19 cellular contexts compared by ENCODE assay signal in the genomic region with DNA sequence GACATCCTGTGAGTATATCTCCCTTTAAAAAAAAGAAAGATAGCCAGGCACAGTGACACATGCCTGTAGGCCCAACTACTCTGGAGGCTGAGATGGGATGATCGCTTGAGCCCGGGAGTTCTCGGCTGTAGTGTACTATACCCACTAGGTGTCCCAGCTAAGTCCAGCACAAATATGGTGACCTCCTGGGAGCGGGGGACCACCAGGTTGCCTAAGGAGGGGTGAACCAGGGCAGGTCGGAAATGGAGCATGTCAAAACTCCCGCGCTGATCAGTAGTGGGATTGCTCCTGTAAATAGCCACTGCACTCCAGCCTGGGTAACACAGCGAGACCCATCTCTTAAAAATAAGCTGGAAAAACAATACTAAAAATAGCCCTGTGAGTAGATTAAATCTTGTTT. TPM values are rescaled to one million over a fixed set of nuclear protein-coding genes. Genes with fewer than 3 reads are reported as not detected.
A peak's percentile ranks its signal among the peaks of the same experiment; 100 is the strongest.
DNase-seq lines count a peak whose midpoint lies in the region; ATAC-seq and TF ChIP-seq lines count a peak whose summit lies in the region.
"Had no signal": no experiment of that assay in that cellular context is flagged by ENCODE, and none has a peak within 500 bp of the region (broad histone marks: within the 10 kb centered on the region; RNA-seq: fewer than 3 reads in every experiment).

No MANE protein-coding gene starts in this region.

- H3K27ac Mint-ChIP-seq in nephron: peak overlapping the region in 2 of 3 experiments; percentile 15 to 38
- peak overlapping the region; percentile 78 for H3K27ac Mint-ChIP-seq in stimulated activated naive B cell treated with anti-CD40 and anti-IgM and Interleukin-4, amounts not matched to agents 10 μg/mL and 1 μg/mL and 100 μg/mL, for 72 hours
- H3K27ac Mint-ChIP-seq: activated CD8-positive, alpha-beta T cell treated with anti-CD3 and anti-CD28 coated beads for 36 hours; activated naive CD4-positive, alpha-beta T cell treated with anti-CD3 and anti-CD28 coated beads for 36 hours had no signal

- H3K4me3 Mint-ChIP-seq in nephron: no peak overlapping the region
- H3K4me3 Mint-ChIP-seq in stimulated activated naive B cell treated with anti-CD40 and anti-IgM and Interleukin-4, amounts not matched to agents 10 μg/mL and 1 μg/mL and 100 μg/mL, for 72 hours: no peak overlapping the region
- H3K4me3 Mint-ChIP-seq: activated CD8-positive, alpha-beta T cell treated with anti-CD3 and anti-CD28 coated beads for 36 hours; activated naive CD4-positive, alpha-beta T cell treated with anti-CD3 and anti-CD28 coated beads for 36 hours; naive thymus-derived CD8-positive, alpha-beta T cell had no signal

- ATAC-seq in gastroesophageal sphincter (no peak), HG03571 (IDR thresholded peaks at IDR 0.05; ENCODE audit: unreplicated experiment) (no peak)
- ATAC-seq in stimulated activated naive B cell treated with anti-CD40 and anti-IgM and Interleukin-4, amounts not matched to agents 10 μg/mL and 1 μg/mL and 100 μg/mL, for 72 hours (replicated peaks): no peak

- 40 to 68% methylated on average over 1 to 4 of the region's 8 CpGs for WGBS in gastroesophageal sphincter (ENCODE audit: low coverage in 1 of 2), 2 donors

- no peak for TF ChIP-seq EP300 in gastroesophageal sphincter (IDR thresholded peaks at IDR 0.05)

- H3K27me3 ChIP-seq in cardiac muscle cell (no peaks in the 10 kb centered on the region), gastroesophageal sphincter (no peaks in the 10 kb centered on the region)
- H3K27me3 ChIP-seq: ascending aorta, vagina had no signal

- H3K36me3 ChIP-seq in cardiac muscle cell: peaks cover 68% of the 10 kb centered on the region
- H3K36me3 ChIP-seq in gastroesophageal sphincter: peaks cover 0 to 94% of the 10 kb centered on the region in 2 donors

- H3K4me3 ChIP-seq in cardiac muscle cell (no peak overlapping the region), gastroesophageal sphincter (no peak overlapping the region)
- H3K4me3 ChIP-seq: ascending aorta, HAP-1, lung, vagina had no signal

- DNase-seq in cardiac muscle cell (ENCODE audit: low read depth in 1 of 2, low spot score in 1 of 2) (no peak), cardiac septum (ENCODE audit: low spot score) (no peak), COR-L47 (lab: John Stamatoyannopoulos, UW) (no peak)
- no peak for DNase-seq in stimulated activated naive B cell treated with anti-CD40 and anti-IgM and Interleukin-4, amounts not matched to agents 10 μg/mL and 1 μg/mL and 100 μg/mL, for 72 hours
- no peak for DNase-seq in activated CD8-positive, alpha-beta memory T cell treated with anti-CD3 and anti-CD28 coated beads, Interleukin-2, amount 50 U/mL, for 48 hours
- DNase-seq: NCI-H1105, NCI-H2081 treated with DMSO at 0.1 percent for 48 hours had no signal

- no peaks in the 10 kb centered on the region for H3K27me3 Mint-ChIP-seq in nephron (ENCODE audit: low read depth)
- no peaks in the 10 kb centered on the region for H3K27me3 Mint-ChIP-seq in stimulated activated naive B cell treated with anti-CD40 and anti-IgM and Interleukin-4, amounts not matched to agents 10 μg/mL and 1 μg/mL and 100 μg/mL, for 72 hours
- H3K27me3 Mint-ChIP-seq: activated CD8-positive, alpha-beta T cell treated with anti-CD3 and anti-CD28 coated beads for 36 hours; naive thymus-derived CD8-positive, alpha-beta T cell had no signal

- H3K27ac ChIP-seq in cardiac muscle cell: peak overlapping the region; percentile 86
- peak overlapping the region in 3 of 4 donors; percentile 36 to 62 (median 60) for H3K27ac ChIP-seq in gastroesophageal sphincter
- H3K27ac ChIP-seq: ascending aorta, C4-2B, vagina had no signal

- peaks cover 14% of the 10 kb centered on the region for H3K4me1 Mint-ChIP-seq in nephron
- H3K4me1 Mint-ChIP-seq in stimulated activated naive B cell treated with anti-CD40 and anti-IgM and Interleukin-4, amounts not matched to agents 10 μg/mL and 1 μg/mL and 100 μg/mL, for 72 hours: peaks cover 6% of the 10 kb centered on the region in 2 donors

- TF ChIP-seq CTCF in cardiac muscle cell (IDR thresholded peaks at IDR 0.05; ENCODE audit: low read depth, low read length): no peak
- no peak for TF ChIP-seq CTCF in gastroesophageal sphincter (IDR thresholded peaks at IDR 0.05)
- TF ChIP-seq CTCF in nephron (IDR thresholded peaks at IDR 0.05; ENCODE audit: unreplicated experiment in 3 of 3): no peak

- H3K4me1 ChIP-seq in cardiac muscle cell (ENCODE audit: low read depth): peaks cover 15% of the 10 kb centered on the region
- peaks cover 0 to 33% (median 7%) of the 10 kb centered on the region in 3 donors for H3K4me1 ChIP-seq in gastroesophageal sphincter
- H3K4me1 ChIP-seq: ascending aorta, HAP-1 had no signal

- peaks cover 59% of the 10 kb centered on the region for H3K36me3 Mint-ChIP-seq in nephron (ENCODE audit: low read depth)
- H3K36me3 Mint-ChIP-seq in stimulated activated naive B cell treated with anti-CD40 and anti-IgM and Interleukin-4, amounts not matched to agents 10 μg/mL and 1 μg/mL and 100 μg/mL, for 72 hours: peaks cover 49 to 64% of the 10 kb centered on the region in 2 donors

- no peak for TF ChIP-seq POLR2A in gastroesophageal sphincter (IDR thresholded peaks at IDR 0.05)

- intact Hi-C loops in cardiac septum (cut with DNase I): no loop called here

- H3K9me3 Mint-ChIP-seq in nephron: no peaks in the 10 kb centered on the region
- H3K9me3 Mint-ChIP-seq in stimulated activated naive B cell treated with anti-CD40 and anti-IgM and Interleukin-4, amounts not matched to agents 10 μg/mL and 1 μg/mL and 100 μg/mL, for 72 hours: no peaks in the 10 kb centered on the region
- H3K9me3 Mint-ChIP-seq: activated CD8-positive, alpha-beta T cell treated with anti-CD3 and anti-CD28 coated beads for 36 hours; activated naive CD4-positive, alpha-beta T cell treated with anti-CD3 and anti-CD28 coated beads for 36 hours; naive thymus-derived CD8-positive, alpha-beta T cell had no signal

- no peaks in the 10 kb centered on the region for H3K9me3 ChIP-seq in cardiac muscle cell (ENCODE audit: low read depth)
- no peaks in the 10 kb centered on the region for H3K9me3 ChIP-seq in gastroesophageal sphincter
- H3K9me3 ChIP-seq: ascending aorta, HAP-1, SK-N-SH, vagina had no signal

RNA-seq across cellular contexts. Expression of gene GINS2, which starts 29.4 kb away (rescaled TPM):
- 8.9 and 17.9 TPM in 2 replicates for total RNA-seq in cardiac muscle cell
- polyA plus RNA-seq in cardiac muscle cell: 15.8 and 26.5 TPM in 2 replicates
- total RNA-seq in cardiac septum: 0.38 TPM
- 1 to 10 TPM in 1 of 4 donors, under 1 TPM in 3; 0.15 to 1.4 (median 0.66) TPM for total RNA-seq in gastroesophageal sphincter
- total RNA-seq: ascending aorta had no signal

RNA-seq across cellular contexts. Expression of gene GSE1, which starts 46.2 kb away (rescaled TPM):
- total RNA-seq in cardiac muscle cell: 89.4 and 174 TPM in 2 replicates
- polyA plus RNA-seq in cardiac muscle cell: 48.8 and 64.9 TPM in 2 replicates
- 56.4 TPM for total RNA-seq in cardiac septum
- total RNA-seq in gastroesophageal sphincter: 10 to 100 TPM; 23.4 to 65.5 (median 52.5) TPM
